In the genomic region with DNA sequence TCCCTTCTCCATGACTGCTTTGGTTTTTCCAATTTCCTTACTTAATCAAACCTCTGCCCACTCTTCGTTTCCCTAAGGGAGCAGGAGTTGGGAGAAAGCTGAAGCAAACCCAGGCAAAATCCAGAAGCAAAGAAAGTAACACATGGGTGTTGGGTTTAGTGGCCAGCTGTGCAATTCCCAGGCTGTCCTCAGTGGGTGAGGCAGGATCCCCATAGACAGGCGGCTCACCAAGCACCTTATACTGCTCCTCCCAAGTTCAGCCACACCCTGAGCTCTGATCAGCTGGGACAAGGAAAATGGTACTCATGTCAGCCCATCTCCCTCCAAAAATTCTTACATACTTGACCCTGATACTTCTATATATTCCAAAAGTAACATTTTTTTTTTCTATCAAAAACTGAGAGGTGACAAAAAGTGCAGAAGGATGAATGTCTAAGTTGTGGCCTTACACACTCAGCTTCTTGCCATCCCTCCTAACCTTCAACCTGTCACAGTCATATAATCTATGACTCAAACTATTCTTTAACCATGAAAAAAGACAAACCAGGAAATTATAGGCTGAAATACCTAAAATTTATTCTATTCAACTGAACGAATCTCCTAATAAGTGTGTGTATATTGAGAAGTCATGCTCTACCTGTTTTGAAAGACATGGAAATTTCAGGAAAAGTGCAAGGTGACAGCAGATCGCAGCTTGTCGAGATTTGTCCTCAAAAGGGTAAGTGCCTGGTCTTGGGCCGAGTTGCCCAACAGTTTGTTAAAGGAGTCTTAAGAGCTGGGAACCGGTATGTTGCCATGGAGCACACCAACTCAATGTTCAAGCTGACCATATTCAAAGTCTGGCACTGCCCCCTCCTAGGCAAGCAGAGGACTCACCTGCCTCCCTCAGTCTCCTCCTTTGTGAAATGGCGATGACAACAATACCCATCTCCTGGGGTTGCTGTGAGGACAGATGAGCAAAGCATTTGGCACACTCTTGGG, we compare ENCODE assay signal across 20 cellular contexts. TPM values are rescaled to one million over a fixed set of nuclear protein-coding genes. Genes with fewer than 3 reads are reported as not detected.
DNase-seq lines count a peak whose midpoint lies in the region; TF ChIP-seq lines count a peak whose summit lies in the region.
"Had no signal": no experiment of that assay in that cellular context is flagged by ENCODE, and none has a peak within 500 bp of the region (broad histone marks: within the 10 kb centered on the region; RNA-seq: fewer than 3 reads in every experiment).

No MANE protein-coding gene starts in this region.

- H3K27ac ChIP-seq in colonic mucosa (no peak overlapping the region), muscle layer of colon (ENCODE audit: low read depth, low read length) (peak overlapping the region; percentile 96)
- H3K27ac ChIP-seq: WERI-Rb-1 had no signal

- peaks cover 15% of the 10 kb centered on the region for H3K4me1 ChIP-seq in colonic mucosa
- H3K4me1 ChIP-seq in muscle layer of colon (ENCODE audit: insufficient read depth, low read length): peaks cover 78% of the 10 kb centered on the region

- peaks cover 3% of the 10 kb centered on the region for H3K36me3 Mint-ChIP-seq in activated naive CD4-positive, alpha-beta T cell treated with anti-CD3 and anti-CD28 coated beads, Interleukin-2, amount 50 U/mL, for 24 hours
- H3K36me3 Mint-ChIP-seq in activated T-helper 1 cell treated with anti-CD3 and anti-CD28 coated beads, Interleukin-12 subunit alpha, Interleukin-12 subunit beta, Interleukin-2, Interleukin-4 antibody, amounts not matched to agents 30 ng/mL and 10 ng/mL and 1 ng/mL, durations not matched to agents 14 hours and 24 hours and 36 hours (ENCODE audit: low read depth): peaks cover 4% of the 10 kb centered on the region

- H3K27me3 Mint-ChIP-seq in activated naive CD4-positive, alpha-beta T cell treated with anti-CD3 and anti-CD28 coated beads, Interleukin-2, amount 50 U/mL, for 24 hours: no peaks in the 10 kb centered on the region
- peaks cover 4% of the 10 kb centered on the region for H3K27me3 Mint-ChIP-seq in activated T-helper 1 cell treated with anti-CD3 and anti-CD28 coated beads, Interleukin-12 subunit alpha, Interleukin-12 subunit beta, Interleukin-2, Interleukin-4 antibody, amounts not matched to agents 30 ng/mL and 10 ng/mL and 1 ng/mL, durations not matched to agents 14 hours and 24 hours and 36 hours (ENCODE audit: insufficient read depth)

- H3K36me3 ChIP-seq in colonic mucosa: no peaks in the 10 kb centered on the region
- no peaks in the 10 kb centered on the region for H3K36me3 ChIP-seq in muscle layer of colon (ENCODE audit: insufficient read depth, low read length)
- H3K36me3 ChIP-seq: heart left ventricle, WERI-Rb-1 had no signal

- H3K4me3 ChIP-seq in colonic mucosa: no peak overlapping the region
- no peak overlapping the region for H3K4me3 ChIP-seq in muscle layer of colon (ENCODE audit: low read depth in 1 of 2, low read length in 2 of 2)
- H3K4me3 ChIP-seq: heart left ventricle had no signal

- intact Hi-C loops in colonic mucosa (cut with DNase I): no loop called here
- intact Hi-C loops in activated T-helper 1 cell treated with anti-CD3 and anti-CD28 coated beads, Interleukin-12 subunit alpha, Interleukin-12 subunit beta, Interleukin-2, Interleukin-4 antibody, amounts not matched to agents 30 ng/mL and 10 ng/mL and 1 ng/mL, durations not matched to agents 14 hours and 24 hours and 36 hours (cut with micrococcal nuclease): no loop called here

- no peaks in the 10 kb centered on the region for H3K9me3 Mint-ChIP-seq in activated naive CD4-positive, alpha-beta T cell treated with anti-CD3 and anti-CD28 coated beads, Interleukin-2, amount 50 U/mL, for 24 hours
- peaks cover under 1% of the 10 kb centered on the region for H3K9me3 Mint-ChIP-seq in activated T-helper 1 cell treated with anti-CD3 and anti-CD28 coated beads, Interleukin-12 subunit alpha, Interleukin-12 subunit beta, Interleukin-2, Interleukin-4 antibody, amounts not matched to agents 30 ng/mL and 10 ng/mL and 1 ng/mL, durations not matched to agents 14 hours and 24 hours and 36 hours
- H3K9me3 Mint-ChIP-seq: activated T-helper 2 cell treated with anti-CD3 and anti-CD28 coated beads, Interferon-gamma antibody, Interleukin-2, Interleukin-4, amounts not matched to agents 10 μg/mL and 5 μg/mL and 100 μg/mL, durations not matched to agents 14 hours and 24 hours and 36 hours had no signal

- no peak overlapping the region for H3K4me3 Mint-ChIP-seq in activated naive CD4-positive, alpha-beta T cell treated with anti-CD3 and anti-CD28 coated beads, Interleukin-2, amount 50 U/mL, for 24 hours
- no peak overlapping the region for H3K4me3 Mint-ChIP-seq in activated T-helper 1 cell treated with anti-CD3 and anti-CD28 coated beads, Interleukin-12 subunit alpha, Interleukin-12 subunit beta, Interleukin-2, Interleukin-4 antibody, amounts not matched to agents 30 ng/mL and 10 ng/mL and 1 ng/mL, durations not matched to agents 14 hours and 24 hours and 36 hours

- no peak for DNase-seq in activated naive CD4-positive, alpha-beta T cell (lab: John Stamatoyannopoulos, UW)
- DNase-seq in colonic mucosa: peak; percentile 23
- DNase-seq in ureter (ENCODE audit: low spot score): peak; percentile 23
- no peak for DNase-seq in foreskin melanocyte
- no peak for DNase-seq in activated T-helper 1 cell treated with anti-CD3 and anti-CD28 coated beads, Interleukin-12 subunit alpha, Interleukin-12 subunit beta, Interleukin-2, Interleukin-4 antibody, amounts not matched to agents 30 ng/mL and 10 ng/mL and 1 ng/mL, durations not matched to agents 14 hours and 24 hours and 36 hours (ENCODE audit: low spot score)
- no peak for DNase-seq in GM20000 (ENCODE audit: low spot score)
- DNase-seq: amniotic stem cell; caudate nucleus; DMS53; effector CD8-positive, alpha-beta T cell; mesendoderm; NCI-H1694; RPMI8226; stimulated activated CD4-positive, alpha-beta T cell treated with anti-CD3 and anti-CD28 coated beads, Interleukin-12 subunit alpha, Interleukin-12 subunit beta, amount 100 ng/mL, for 4 hours; SW 1271; WERI-Rb-1 had no signal

- peaks cover 82% of the 10 kb centered on the region for H3K4me1 Mint-ChIP-seq in activated naive CD4-positive, alpha-beta T cell treated with anti-CD3 and anti-CD28 coated beads, Interleukin-2, amount 50 U/mL, for 24 hours
- peaks cover 39% of the 10 kb centered on the region for H3K4me1 Mint-ChIP-seq in activated T-helper 1 cell treated with anti-CD3 and anti-CD28 coated beads, Interleukin-12 subunit alpha, Interleukin-12 subunit beta, Interleukin-2, Interleukin-4 antibody, amounts not matched to agents 30 ng/mL and 10 ng/mL and 1 ng/mL, durations not matched to agents 14 hours and 24 hours and 36 hours (ENCODE audit: low read depth)

- TF ChIP-seq CTCF in colonic mucosa (IDR thresholded peaks at IDR 0.05) (no peak), GM20000 (IDR thresholded peaks at IDR 0.05; ENCODE audit: extremely low read depth, missing control alignments) (no peak)

- H3K27ac Mint-ChIP-seq in activated naive CD4-positive, alpha-beta T cell treated with anti-CD3 and anti-CD28 coated beads, Interleukin-2, amount 50 U/mL, for 24 hours: peak overlapping the region; percentile 80
- H3K27ac Mint-ChIP-seq in activated T-helper 1 cell treated with anti-CD3 and anti-CD28 coated beads, Interleukin-12 subunit alpha, Interleukin-12 subunit beta, Interleukin-2, Interleukin-4 antibody, amounts not matched to agents 30 ng/mL and 10 ng/mL and 1 ng/mL, durations not matched to agents 14 hours and 24 hours and 36 hours: no peak overlapping the region
- H3K27ac Mint-ChIP-seq: activated T-helper 2 cell treated with anti-CD3 and anti-CD28 coated beads, Interferon-gamma antibody, Interleukin-2, Interleukin-4, amounts not matched to agents 10 μg/mL and 5 μg/mL and 100 μg/mL, durations not matched to agents 14 hours and 24 hours and 36 hours had no signal

- H3K9me3 ChIP-seq in colonic mucosa: no peaks in the 10 kb centered on the region
- H3K9me3 ChIP-seq in muscle layer of colon (ENCODE audit: low read length): no peaks in the 10 kb centered on the region
- H3K9me3 ChIP-seq: heart left ventricle had no signal

- H3K9ac ChIP-seq in colonic mucosa (ENCODE audit: low read depth in 2 of 2, low read length in 2 of 2): no peak overlapping the region
- H3K9ac ChIP-seq in muscle layer of colon (ENCODE audit: low read length): no peak overlapping the region

- no peaks in the 10 kb centered on the region for H3K27me3 ChIP-seq in colonic mucosa
- H3K27me3 ChIP-seq in muscle layer of colon (ENCODE audit: control insufficient read depth in 1 of 2, insufficient read depth in 2 of 2, low read length in 2 of 2): no peaks in the 10 kb centered on the region
- H3K27me3 ChIP-seq: heart left ventricle had no signal

RNA-seq across cellular contexts. Expression of a gene that starts 17.6 kb away (rescaled TPM):
- 100 to 1,000 TPM in 1 of 2 donors, 10 to 100 TPM in 1; 97.0 to 123 TPM for total RNA-seq in colonic mucosa
- total RNA-seq in ureter: 393 TPM
- 149 and 156 TPM in 2 replicates for total RNA-seq in activated T-helper 1 cell treated with anti-CD3 and anti-CD28 coated beads, Interleukin-12 subunit alpha, Interleukin-12 subunit beta, Interleukin-2, Interleukin-4 antibody, amounts not matched to agents 30 ng/mL and 10 ng/mL and 1 ng/mL, durations not matched to agents 14 hours and 24 hours and 36 hours

Comparison
In these comparisons a context has a peak if more than half of its experiments do, and no peak if none do; other contexts are left out.
1. DNase-seq: peak in colonic mucosa (single experiment) and ureter (single experiment); none in activated naive CD4-positive, alpha-beta T cell (0 of 4), foreskin melanocyte (single experiment), activated T-helper 1 cell treated with anti-CD3 and anti-CD28 coated beads, Interleukin-12 subunit alpha, Interleukin-12 subunit beta, Interleukin-2, Interleukin-4 antibody, amounts not matched to agents 30 ng/mL and 10 ng/mL and 1 ng/mL, durations not matched to agents 14 hours and 24 hours and 36 hours (single experiment) and GM20000 (single experiment).